Comparison of ENCODE assay signal across 8 cellular contexts in genomic region chr16:2639071-2640063, GRCh38. TPM values are rescaled to one million over a fixed set of nuclear protein-coding genes. Genes with fewer than 3 reads are reported as not detected.
A peak's percentile ranks its signal among the peaks of the same experiment; 100 is the strongest.
DNase-seq lines count a peak whose midpoint lies in the region; ATAC-seq, FAIRE-seq and TF ChIP-seq lines count a peak whose summit lies in the region.
"Not testable (repeated sequence)": the region's sequence is repeated elsewhere in the genome, so short reads cannot be mapped to it uniquely, and the experiment has no call there.

No MANE protein-coding gene starts in this region.

- not testable (repeated sequence) for H3K18ac ChIP-seq in H9 (ENCODE audit: insufficient read length, low read depth, low read length)

- not testable (repeated sequence) for H3T11ph ChIP-seq in H9 (ENCODE audit: low read length)

- H3K4me1 ChIP-seq in DND-41 (ENCODE audit: insufficient read depth, low read length); H9 (ENCODE audit: insufficient read depth, low read length); kidney (ENCODE audit: control insufficient read depth in 1 of 2, insufficient read depth in 1 of 2, low read depth in 1 of 2, low read length in 2 of 2); gastrocnemius medialis; stomach: not testable (repeated sequence)

- H3K36me3 Mint-ChIP-seq in H9 (ENCODE audit: insufficient read depth in 1 of 3, low read depth in 3 of 3); T-cell: not testable (repeated sequence)

- not testable (repeated sequence) for H2BK120ac ChIP-seq in H9 (ENCODE audit: low read depth, low read length, poor library complexity, severe bottlenecking)

- DNase-seq in DND-41 (peak; percentile 34), T-cell (peak in 27 of 34 experiments; percentile 6 to 64 (median 38)), activated T-cell treated with anti-CD3 and anti-CD28 coated beads for 4 hours (peak; percentile 13), kidney (peak; percentile 69), stomach (peak; percentile 52)
- not testable (repeated sequence) for DNase-seq in H9; cardiac fibroblast (ENCODE audit: low read depth in 2 of 2); gastrocnemius medialis

- not testable (repeated sequence) for H3K27ac Mint-ChIP-seq in H9, T-cell

- not testable (repeated sequence) for H3K4me2 ChIP-seq in DND-41 (ENCODE audit: insufficient read depth, low read length); H9 (ENCODE audit: insufficient read depth, insufficient read length, low read length)

- intact Hi-C loops in kidney (cut with DNase I); gastrocnemius medialis (cut with DNase I; ENCODE audit: low total_unique reads); stomach (cut with DNase I; ENCODE audit: low total_unique reads): not testable (repeated sequence)

- TF ChIP-seq CTCF in DND-41 (IDR thresholded peaks at IDR 0.05; ENCODE audit: borderline replicate concordance, extremely low read depth, low read length, poor library complexity, severe bottlenecking), result peak; percentile 12
- peak; percentile 35; the same call in 2 of the 3 replicates for TF ChIP-seq CTCF in H9 (conservative IDR thresholded peaks at IDR 0.05)
- TF ChIP-seq CTCF in cardiac fibroblast (IDR thresholded peaks at IDR 0.05; ENCODE audit: low read depth, low read length), result peak; percentile 1
- TF ChIP-seq CTCF in kidney (IDR thresholded peaks at IDR 0.05; ENCODE audit: borderline replicate concordance, extremely low read depth, insufficient read depth), result peak; percentile 22
- not testable (repeated sequence) for TF ChIP-seq CTCF in gastrocnemius medialis (IDR thresholded peaks at IDR 0.05 in 4 of 5, conservative IDR thresholded peaks at IDR 0.05 in 1 of 5); stomach (IDR thresholded peaks at IDR 0.05)

- not testable (repeated sequence) for H3K4me3 ChIP-seq in DND-41 (ENCODE audit: low read depth in 1 of 2, low read length in 2 of 2); cardiac fibroblast (replicated peaks in 1 of 2; ENCODE audit: low read depth in 2 of 2, low read length in 2 of 2); kidney (ENCODE audit: low read length in 2 of 2); gastrocnemius medialis; stomach

- not testable (repeated sequence) for H3K14ac ChIP-seq in H9 (ENCODE audit: insufficient read depth, low read length)

- not testable (repeated sequence) for H4K20me1 ChIP-seq in DND-41 (ENCODE audit: insufficient read depth, low read length); H9 (ENCODE audit: control insufficient read depth, insufficient read depth, insufficient read length)

- H3K79me1 ChIP-seq in H9 (ENCODE audit: insufficient read depth, low read depth, low read length, poor library complexity, severe bottlenecking), result not testable (repeated sequence)

- FAIRE-seq in kidney (lab: Jason Lieb, UNC), result not testable (repeated sequence)

- not testable (repeated sequence) for H2BK15ac ChIP-seq in H9 (ENCODE audit: low read depth, low read length)

- H3K4me3 Mint-ChIP-seq in H9, T-cell: not testable (repeated sequence)

- not testable (repeated sequence) for H3K9me3 ChIP-seq in DND-41 (ENCODE audit: insufficient read depth, low read length, severe bottlenecking); H9 (ENCODE audit: control insufficient read depth, low read depth, low read length); kidney (ENCODE audit: control insufficient read depth in 1 of 2, low read length in 2 of 2); gastrocnemius medialis; stomach

- H3K27ac ChIP-seq in DND-41 (ENCODE audit: low read length); H9 (ENCODE audit: insufficient read length, low read depth, low read length); kidney (ENCODE audit: low read depth in 2 of 2, low read length in 2 of 2); gastrocnemius medialis; stomach: not testable (repeated sequence)

- H3K4me1 Mint-ChIP-seq in H9, T-cell: not testable (repeated sequence)

- H4K91ac ChIP-seq in H9 (ENCODE audit: insufficient read length, low read depth, low read length), result not testable (repeated sequence)

- not testable (repeated sequence) for TF ChIP-seq POLR2A in gastrocnemius medialis (IDR thresholded peaks at IDR 0.05); stomach (IDR thresholded peaks at IDR 0.05)

- H3K9me3 Mint-ChIP-seq in H9, T-cell: not testable (repeated sequence)

- not testable (repeated sequence) for H3K56ac ChIP-seq in H9 (ENCODE audit: insufficient read length, low read depth, low read length)

- not testable (repeated sequence) for H2AK5ac ChIP-seq in H9 (ENCODE audit: insufficient read length, low read length)

- not testable (repeated sequence) for H2BK20ac ChIP-seq in H9 (ENCODE audit: low read depth, low read length, poor library complexity, severe bottlenecking)

- not testable (repeated sequence) for H3K4ac ChIP-seq in H9 (ENCODE audit: low read depth, low read length)

- not testable (repeated sequence) for H3K36me3 ChIP-seq in DND-41 (ENCODE audit: insufficient read depth, low read length); kidney (ENCODE audit: control insufficient read depth in 1 of 2, insufficient read depth in 2 of 2, low read length in 2 of 2); gastrocnemius medialis; stomach

- H4K8ac ChIP-seq in H9 (replicated peaks; ENCODE audit: insufficient read length, low read depth, low read length), result not testable (repeated sequence)

- POLR2A ChIA-PET in T-cell (lab: Charles Lee), result not testable (repeated sequence)

- not testable (repeated sequence) for H3K79me2 ChIP-seq in DND-41 (ENCODE audit: insufficient read depth, low read length); H9 (ENCODE audit: insufficient read depth, low read length)

- not testable (repeated sequence) for H4K5ac ChIP-seq in H9 (ENCODE audit: insufficient read length, low read depth, low read length)

- not testable (repeated sequence) for H3K27me3 ChIP-seq in DND-41 (ENCODE audit: insufficient read depth, low read length, poor library complexity); H9 (ENCODE audit: insufficient read depth, low read length); gastrocnemius medialis; stomach

- CTCF ChIA-PET in T-cell (lab: Charles Lee), result not testable (repeated sequence)

- not testable (repeated sequence) for H3K9ac ChIP-seq in DND-41 (ENCODE audit: low read depth, low read length); H9 (ENCODE audit: extremely low read depth, insufficient read length, low read length); kidney (ENCODE audit: low read length in 2 of 2)

- not testable (repeated sequence) for H3K23me2 ChIP-seq in H9 (ENCODE audit: insufficient read length, low read depth, low read length, poor library complexity, severe bottlenecking)

- not testable (repeated sequence) for TF ChIP-seq EP300 in stomach (IDR thresholded peaks at IDR 0.05)

- H2AFZ ChIP-seq in DND-41 (ENCODE audit: low read depth, low read length); H9 (ENCODE audit: low read length): not testable (repeated sequence)

- not testable (repeated sequence) for H2BK12ac ChIP-seq in H9 (ENCODE audit: insufficient read length, low read depth, low read length)

- not testable (repeated sequence) for H2BK5ac ChIP-seq in H9 (ENCODE audit: insufficient read length, low read length)

- in situ Hi-C loops in gastrocnemius medialis (cut with MboI; ENCODE audit: low sequenced_read_pairs in 4 of 4), result not testable (repeated sequence)

- not testable (repeated sequence) for H3K23ac ChIP-seq in H9 (ENCODE audit: insufficient read length, low read depth, low read length)

- H3K27me3 Mint-ChIP-seq in H9 (ENCODE audit: low read depth); T-cell: not testable (repeated sequence)

- WGBS in H9 (ENCODE audit: extremely low coverage, insufficient read length, low lambda C conversion rate), result no CpG with 5 or more reads among the region's 21 CpGs
- 68 to 78% (median 76%) methylated on average over 8 to 9 of the region's 21 CpGs; no CpG with 5 or more reads in 2 of the 5 donors for WGBS in stomach, 5 donors

- ATAC-seq in DND-41 (ENCODE audit: insufficient read depth, low read depth), result peak; percentile 81
- peak; percentile 72 to 93 (median 84) for ATAC-seq in T-cell (replicated peaks in 1 of 4)
- peak; percentile 22 to 49 for ATAC-seq in gastrocnemius medialis

RNA-seq across cellular contexts. Expression of gene KCTD5, which starts 43.0 kb away (rescaled TPM):
- total RNA-seq in H9 (2021) (38.8 and 39.9 TPM in 2 replicates), T-cell (10 to 100 TPM; 19.5 to 29.1 (median 26.3) TPM), kidney (19.9 TPM), gastrocnemius medialis (10 to 100 TPM; 13.6 to 23.8 (median 14.7) TPM), stomach (10 to 100 TPM in 4 of 5 donors, under 1 TPM in 1; 0.89 to 45.6 (median 27.2) TPM)
- polyA plus RNA-seq in kidney (ENCODE audit: insufficient read depth, low read depth, low replicate concordance) (12.8 TPM), stomach (10 to 100 TPM; 14.4 to 28.6 (median 14.7) TPM)
